Comparison of ENCODE assay signal across 29 cellular contexts in genomic region chr21:31636874-31637273, GRCh38.
"Had no signal": no experiment of that assay in that cellular context is flagged by ENCODE, and none has a peak within 500 bp of the region (broad histone marks: within the 10 kb centered on the region; RNA-seq: fewer than 3 reads in every experiment).

No MANE protein-coding gene starts in this region.

- ATAC-seq: stimulated activated effector memory CD8-positive, alpha-beta T cell treated with anti-CD3 and anti-CD28 coated beads, Interleukin-12 subunit alpha, Interleukin-12 subunit beta, amount 100 ng/mL, for 72 hours; stimulated activated memory B cell treated with anti-CD40 and anti-IgM and Interleukin-4, amounts not matched to agents 10 μg/mL and 1 μg/mL and 100 μg/mL, for 72 hours; stimulated activated naive B cell treated with anti-CD40 and anti-IgM and Interleukin-4, amounts not matched to agents 10 μg/mL and 1 μg/mL and 100 μg/mL, for 72 hours; stimulated activated naive CD8-positive, alpha-beta T cell treated with anti-CD3 and anti-CD28 coated beads, Interleukin-15, amount 100 ng/mL, for 72 hours; stimulated activated naive CD8-positive, alpha-beta T cell treated with anti-CD3 and anti-CD28 coated beads, Interleukin-15, Interleukin-2, amounts not matched to agents 100 U/mL and 50 U/mL, for 24 hours; upper lobe of right lung had no signal

- H3K27me3 Mint-ChIP-seq: stimulated activated naive CD8-positive, alpha-beta T cell treated with anti-CD3 and anti-CD28 coated beads, Interleukin-15, amount 100 ng/mL, for 72 hours; type B pancreatic cell had no signal

- H3K27me3 ChIP-seq: stomach, suprapubic skin, testis, thyroid gland, tibial artery, tibial nerve, transverse colon, upper lobe of left lung, upper lobe of right lung, uterus, vagina had no signal

- H3K4me1 Mint-ChIP-seq: stimulated activated effector memory CD8-positive, alpha-beta T cell treated with anti-CD3 and anti-CD28 coated beads, Interleukin-12 subunit alpha, Interleukin-12 subunit beta, amount 100 ng/mL, for 72 hours; stimulated activated memory B cell treated with anti-CD40 and anti-IgM and Interleukin-4, amounts not matched to agents 10 μg/mL and 1 μg/mL and 100 μg/mL, for 72 hours; stimulated activated naive B cell treated with anti-CD40 and anti-IgM and Interleukin-4, amounts not matched to agents 10 μg/mL and 1 μg/mL and 100 μg/mL, for 72 hours; stimulated activated naive CD8-positive, alpha-beta T cell treated with anti-CD3 and anti-CD28 coated beads, Interleukin-15, amount 100 ng/mL, for 72 hours had no signal

- H3K4me3 Mint-ChIP-seq: stimulated activated effector memory CD8-positive, alpha-beta T cell treated with anti-CD3 and anti-CD28 coated beads, Interleukin-12 subunit alpha, Interleukin-12 subunit beta, amount 100 ng/mL, for 72 hours; stimulated activated memory B cell treated with anti-CD40 and anti-IgM and Interleukin-4, amounts not matched to agents 10 μg/mL and 1 μg/mL and 100 μg/mL, for 72 hours; stimulated activated naive B cell treated with anti-CD40 and anti-IgM and Interleukin-4, amounts not matched to agents 10 μg/mL and 1 μg/mL and 100 μg/mL, for 72 hours; stimulated activated naive CD8-positive, alpha-beta T cell treated with anti-CD3 and anti-CD28 coated beads, Interleukin-15, amount 100 ng/mL, for 72 hours; stimulated activated naive CD8-positive, alpha-beta T cell treated with anti-CD3 and anti-CD28 coated beads, Interleukin-15, Interleukin-2, amounts not matched to agents 100 ng/mL and 50 ng/mL, for 24 hours; type B pancreatic cell had no signal

- H3K4me1 ChIP-seq: stomach, suprapubic skin, testis, thyroid gland, tibial artery, tibial nerve, transverse colon, upper lobe of left lung, upper lobe of right lung, uterus, vagina had no signal

- DNase-seq: stimulated activated CD4-positive, alpha-beta T cell treated with anti-CD3 and anti-CD28 coated beads, Interleukin-2, amount 100 ng/mL, for 48 hours; stimulated activated CD4-positive, alpha-beta T cell treated with anti-CD3 and anti-CD28 coated beads, Interleukin-4, amount 100 ng/mL, for 1 hour; stimulated activated CD4-positive, alpha-beta T cell treated with anti-CD3 and anti-CD28 coated beads, Interleukin-4, amount 100 ng/mL, for 24 hours; stimulated activated CD4-positive, alpha-beta T cell treated with anti-CD3 and anti-CD28 coated beads, Interleukin-4, amount 100 ng/mL, for 4 hours; stimulated activated CD8-positive, alpha-beta memory T cell treated with anti-CD3 and anti-CD28 coated beads, Interleukin-4, amount 100 ng/mL, for 48 hours; stimulated activated naive B cell treated with anti-CD40 and anti-IgM and Interleukin-4, amounts not matched to agents 10 μg/mL and 1 μg/mL and 100 μg/mL, for 72 hours; stimulated activated naive CD4-positive, alpha-beta T cell; stimulated activated naive CD4-positive, alpha-beta T cell treated with Interleukin-2 at 50 U/mL for 16 hours; stimulated activated naive CD8-positive, alpha-beta T cell treated with anti-CD3 and anti-CD28 coated beads, Interleukin-15, amount 100 ng/mL, for 72 hours; stimulated activated naive CD8-positive, alpha-beta T cell treated with anti-CD3 and anti-CD28 coated beads, Interleukin-15, Interleukin-2, amounts not matched to agents 100 U/mL and 50 U/mL, for 24 hours; stomach; substantia nigra; testis; thyroid gland; tibial artery; transverse colon; trophoblast cell; upper lobe of left lung; upper lobe of right lung; uterus had no signal

- FAIRE-seq: urothelium cell line had no signal

- H3K36me3 ChIP-seq: stomach, suprapubic skin, thoracic aorta, thyroid gland, tibial artery, tibial nerve, transverse colon, upper lobe of left lung, upper lobe of right lung, uterus, vagina had no signal

- H3K36me3 Mint-ChIP-seq: stimulated activated effector memory CD8-positive, alpha-beta T cell treated with anti-CD3 and anti-CD28 coated beads, Interleukin-12 subunit alpha, Interleukin-12 subunit beta, amount 100 ng/mL, for 72 hours; type B pancreatic cell had no signal

- H3K9me3 ChIP-seq: testis, thoracic aorta, thyroid gland, upper lobe of right lung, uterus, vagina had no signal

- H3K9me3 Mint-ChIP-seq: stimulated activated naive CD8-positive, alpha-beta T cell treated with anti-CD3 and anti-CD28 coated beads, Interleukin-15, Interleukin-2, amounts not matched to agents 100 ng/mL and 50 ng/mL, for 24 hours; type B pancreatic cell had no signal

- H3K4me3 ChIP-seq: stomach, suprapubic skin, testis, thoracic aorta, thyroid gland, tibial artery, tibial nerve, transverse colon, upper lobe of left lung, upper lobe of right lung, uterus, vagina had no signal

- H3K27ac ChIP-seq: stomach, suprapubic skin, testis, thoracic aorta, thyroid gland, tibial artery, tibial nerve, transverse colon, upper lobe of left lung, upper lobe of right lung, uterus, vagina had no signal

- H3K27ac Mint-ChIP-seq: stimulated activated effector memory CD8-positive, alpha-beta T cell treated with anti-CD3 and anti-CD28 coated beads, Interleukin-12 subunit alpha, Interleukin-12 subunit beta, amount 100 ng/mL, for 72 hours; stimulated activated memory B cell treated with anti-CD40 and anti-IgM and Interleukin-4, amounts not matched to agents 10 μg/mL and 1 μg/mL and 100 μg/mL, for 72 hours; stimulated activated naive B cell treated with anti-CD40 and anti-IgM and Interleukin-4, amounts not matched to agents 10 μg/mL and 1 μg/mL and 100 μg/mL, for 72 hours; stimulated activated naive CD8-positive, alpha-beta T cell treated with anti-CD3 and anti-CD28 coated beads, Interleukin-15, Interleukin-2, amounts not matched to agents 100 ng/mL and 50 ng/mL, for 24 hours; type B pancreatic cell had no signal
